In the genomic region with DNA sequence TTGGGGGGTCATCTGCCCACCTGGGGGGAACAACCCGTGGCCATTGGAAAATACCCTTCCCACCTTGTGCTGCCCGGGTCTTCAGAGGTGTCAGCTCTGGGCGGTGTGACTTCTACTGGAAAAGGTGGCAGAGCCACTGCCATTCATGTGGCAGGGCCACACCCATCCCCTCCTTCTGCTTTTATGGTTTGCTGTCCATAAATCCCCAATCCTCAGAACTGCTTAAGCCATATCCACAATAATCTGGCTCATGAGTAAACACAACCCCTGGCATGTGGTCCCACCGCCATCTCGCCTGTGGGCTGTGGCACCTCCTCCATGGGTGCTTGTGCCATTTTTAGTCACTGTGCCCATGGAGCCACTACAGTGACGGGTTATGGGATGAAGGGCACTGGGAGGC, we compare ENCODE assay signal across 16 cellular contexts. TPM values are rescaled to one million over a fixed set of nuclear protein-coding genes. Genes with fewer than 3 reads are reported as not detected.
A peak's percentile ranks its signal among the peaks of the same experiment; 100 is the strongest.
DNase-seq lines count a peak whose midpoint lies in the region; ATAC-seq and TF ChIP-seq lines count a peak whose summit lies in the region.
"Had no signal": no experiment of that assay in that cellular context is flagged by ENCODE, and none has a peak within 500 bp of the region (broad histone marks: within the 10 kb centered on the region; RNA-seq: fewer than 3 reads in every experiment).

No MANE protein-coding gene starts in this region.

- no peak overlapping the region for H2BK15ac ChIP-seq in neuronal stem cell (ENCODE audit: low read length)

- no peak overlapping the region for H3K4me2 ChIP-seq in neuronal stem cell (ENCODE audit: insufficient read depth, low read length, poor library complexity, severe bottlenecking)

- H3K4me3 Mint-ChIP-seq in naive thymus-derived CD4-positive, alpha-beta T cell: no peak overlapping the region
- H3K4me3 Mint-ChIP-seq: CD4-positive, CD25-positive, alpha-beta regulatory T cell; CD8-positive, alpha-beta memory T cell; H9 had no signal

- H2BK120ac ChIP-seq in neuronal stem cell (ENCODE audit: low read depth, low read length): no peak overlapping the region

- H3K14ac ChIP-seq in neuronal stem cell (ENCODE audit: low read length): no peak overlapping the region

- H3K4me1 ChIP-seq in RWPE2 (ENCODE audit: insufficient read depth, poor library complexity, severe bottlenecking) (peaks cover 33% of the 10 kb centered on the region), neuronal stem cell (ENCODE audit: control insufficient read depth in 2 of 2, insufficient read depth in 1 of 2, low read depth in 1 of 2, low read length in 2 of 2) (peaks cover 0 to 13% of the 10 kb centered on the region in 2 donors), lower lobe of right lung (peaks cover 3% of the 10 kb centered on the region)
- no peaks in the 10 kb centered on the region for H3K4me1 ChIP-seq in naive thymus-derived CD4-positive, alpha-beta T cell (ENCODE audit: control insufficient read depth in 2 of 2, insufficient read depth in 2 of 2, low read length in 2 of 2)

- H2BK12ac ChIP-seq in neuronal stem cell (ENCODE audit: low read length): no peak overlapping the region

- no peak overlapping the region for H2BK5ac ChIP-seq in neuronal stem cell (ENCODE audit: low read length)

- H3K4ac ChIP-seq in neuronal stem cell (ENCODE audit: low read length): no peak overlapping the region

- no peak overlapping the region for H3K23ac ChIP-seq in neuronal stem cell (ENCODE audit: low read depth, low read length, poor library complexity)

- H2AK5ac ChIP-seq in neuronal stem cell (ENCODE audit: low read depth, low read length): peak overlapping the region; percentile 69

- H3K36me3 ChIP-seq in RWPE2 (ENCODE audit: low read depth) (no peaks in the 10 kb centered on the region), neuronal stem cell (replicated peaks in 1 of 2; ENCODE audit: control insufficient read depth in 2 of 2, insufficient read depth in 2 of 2, low read length in 2 of 2) (no peaks in the 10 kb centered on the region), lower lobe of right lung (no peaks in the 10 kb centered on the region)
- no peaks in the 10 kb centered on the region for H3K36me3 ChIP-seq in naive thymus-derived CD4-positive, alpha-beta T cell (ENCODE audit: control insufficient read depth in 2 of 3, insufficient read depth in 3 of 3, low read length in 3 of 3)
- H3K36me3 ChIP-seq: BE2C had no signal

- H3K9me3 Mint-ChIP-seq in naive thymus-derived CD4-positive, alpha-beta T cell: peaks cover 0 to 15% (median 1%) of the 10 kb centered on the region in 11 donors

- H3K27ac ChIP-seq in RWPE2 (ENCODE audit: poor library complexity, severe bottlenecking) (peak overlapping the region; percentile 47), neuronal stem cell (replicated peaks; ENCODE audit: low read length) (no peak overlapping the region), lower lobe of right lung (no peak overlapping the region)
- H3K27ac ChIP-seq in naive thymus-derived CD4-positive, alpha-beta T cell (ENCODE audit: low read depth, low read length): no peak overlapping the region

- no peak overlapping the region for H3K4me3 ChIP-seq in RWPE2 (ENCODE audit: severe bottlenecking)
- H3K4me3 ChIP-seq in neuronal stem cell (ENCODE audit: low read length in 2 of 2): no peak overlapping the region
- H3K4me3 ChIP-seq in lower lobe of right lung: no peak overlapping the region
- H3K4me3 ChIP-seq in naive thymus-derived CD4-positive, alpha-beta T cell (ENCODE audit: low read length): no peak overlapping the region

- TF ChIP-seq CTCF in RWPE2 (IDR thresholded peaks at IDR 0.05; ENCODE audit: poor library complexity, severe bottlenecking) (no peak), lower lobe of right lung (IDR thresholded peaks at IDR 0.05) (no peak), GM10266 (IDR thresholded peaks at IDR 0.05; ENCODE audit: control insufficient read depth, insufficient read depth, low read depth, missing control alignments) (no peak)

- CTCF ChIA-PET in naive thymus-derived CD4-positive, alpha-beta T cell (lab: Charles Lee): no interaction called here

- H3K18ac ChIP-seq in neuronal stem cell (ENCODE audit: low read length): no peak overlapping the region

- WGBS in neuronal stem cell (ENCODE audit: extremely low coverage in 2 of 2, insufficient read length in 2 of 2, insufficient replicate concordance in 1 of 2), 2 donors: no CpG with 5 or more reads among the region's 6 CpGs

- H3K79me1 ChIP-seq in neuronal stem cell (ENCODE audit: low read depth, low read length): peaks cover 2% of the 10 kb centered on the region

- no peak overlapping the region for H2AFZ ChIP-seq in neuronal stem cell (ENCODE audit: low read length)

- peaks cover 0 to 30% (median 5%) of the 10 kb centered on the region in 5 donors for H3K27me3 Mint-ChIP-seq in naive thymus-derived CD4-positive, alpha-beta T cell
- H3K27me3 Mint-ChIP-seq: CD4-positive, CD25-positive, alpha-beta regulatory T cell had no signal

- DNase-seq in RWPE2 (ENCODE audit: low spot score): no peak
- no peak for DNase-seq in left colon
- DNase-seq in neuronal stem cell (ENCODE audit: low spot score): no peak
- no peak for DNase-seq in lower lobe of right lung
- DNase-seq in naive thymus-derived CD4-positive, alpha-beta T cell: no peak
- DNase-seq in GM10266 (ENCODE audit: extremely low spot score): no peak
- DNase-seq in superior temporal gyrus (ENCODE audit: extremely low spot score): no peak
- DNase-seq: ACHN; BE2C; C1 segment of cervical spinal cord; CD4-positive, CD25-positive, alpha-beta regulatory T cell; CD8-positive, alpha-beta memory T cell; COR-L47; GDM1; GOT3; H9 had no signal

- H3K27me3 ChIP-seq in RWPE2 (ENCODE audit: insufficient read depth, poor library complexity, severe bottlenecking): no peaks in the 10 kb centered on the region
- H3K27me3 ChIP-seq in neuronal stem cell (ENCODE audit: control insufficient read depth in 3 of 3, insufficient read depth in 3 of 3, low read depth in 1 of 3, low read length in 3 of 3): peaks cover 0 to under 1% (median 0%) of the 10 kb centered on the region in 3 experiments
- no peaks in the 10 kb centered on the region for H3K27me3 ChIP-seq in lower lobe of right lung (ENCODE audit: low read depth)
- no peaks in the 10 kb centered on the region for H3K27me3 ChIP-seq in naive thymus-derived CD4-positive, alpha-beta T cell (ENCODE audit: control insufficient read depth in 2 of 2, insufficient read depth in 2 of 2, low read length in 2 of 2)
- H3K27me3 ChIP-seq: BE2C had no signal

- no peaks in the 10 kb centered on the region for H3K4me1 Mint-ChIP-seq in naive thymus-derived CD4-positive, alpha-beta T cell
- H3K4me1 Mint-ChIP-seq: CD4-positive, CD25-positive, alpha-beta regulatory T cell; CD8-positive, alpha-beta memory T cell had no signal

- no peak overlapping the region for H3K27ac Mint-ChIP-seq in naive thymus-derived CD4-positive, alpha-beta T cell
- H3K27ac Mint-ChIP-seq: CD8-positive, alpha-beta memory T cell had no signal

- H3K9ac ChIP-seq in neuronal stem cell (ENCODE audit: low read depth, low read length, poor library complexity): no peak overlapping the region

- H3K9me3 ChIP-seq in RWPE2 (ENCODE audit: severe bottlenecking) (no peaks in the 10 kb centered on the region), neuronal stem cell (replicated peaks in 1 of 2; ENCODE audit: control insufficient read depth in 2 of 2, insufficient read depth in 1 of 2, low read depth in 1 of 2, low read length in 2 of 2) (peaks cover 0 to 2% of the 10 kb centered on the region in 2 donors), lower lobe of right lung (no peaks in the 10 kb centered on the region)
- peaks cover 0 to 10% (median 0%) of the 10 kb centered on the region in 3 experiments for H3K9me3 ChIP-seq in naive thymus-derived CD4-positive, alpha-beta T cell (ENCODE audit: control insufficient read depth in 2 of 3, low read length in 3 of 3)
- H3K9me3 ChIP-seq: BE2C had no signal

- no peak overlapping the region for H4K91ac ChIP-seq in neuronal stem cell (ENCODE audit: low read depth, low read length, poor library complexity)

- intact Hi-C loops in left colon (cut with DNase I, micrococcal nuclease) (no loop called here), lower lobe of right lung (cut with DNase I) (no loop called here)
- intact Hi-C loops in naive thymus-derived CD4-positive, alpha-beta T cell (cut with micrococcal nuclease): no loop called here

- H4K8ac ChIP-seq in neuronal stem cell (ENCODE audit: low read depth, low read length): no peak overlapping the region

- POLR2A ChIA-PET in naive thymus-derived CD4-positive, alpha-beta T cell (lab: Charles Lee): no interaction called here

- no peak for ATAC-seq in RWPE2 (ENCODE audit: low read depth)
- peak; percentile 80 for ATAC-seq in left colon
- ATAC-seq in lower lobe of right lung: no peak
- ATAC-seq in naive thymus-derived CD4-positive, alpha-beta T cell: no peak

- H3K36me3 Mint-ChIP-seq in naive thymus-derived CD4-positive, alpha-beta T cell: no peaks in the 10 kb centered on the region
- H3K36me3 Mint-ChIP-seq: CD4-positive, CD25-positive, alpha-beta regulatory T cell; CD8-positive, alpha-beta memory T cell had no signal

RNA-seq across cellular contexts. Expression of gene SORCS2, which starts 20.6 kb away (rescaled TPM):
- total RNA-seq in left colon: under 1 TPM; 0.21 to 0.92 TPM
- polyA plus RNA-seq in neuronal stem cell (2013, experiment 1 of 2): 2.9 TPM
- 2.9 TPM for polyA plus RNA-seq in neuronal stem cell (2013, experiment 2 of 2)
- 5.8 TPM for total RNA-seq in lower lobe of right lung
- under 1 TPM in 1 of 5 experiments, not detected in 4; 0.10 TPM for total RNA-seq in naive thymus-derived CD4-positive, alpha-beta T cell
- not detected for polyA plus RNA-seq in naive thymus-derived CD4-positive, alpha-beta T cell
- total RNA-seq: CD4-positive, CD25-positive, alpha-beta regulatory T cell; CD8-positive, alpha-beta memory T cell had no signal
- polyA plus RNA-seq: CD4-positive, CD25-positive, alpha-beta regulatory T cell; CD8-positive, alpha-beta memory T cell had no signal
